ENCODE assay signal across 7 cellular contexts in genomic region chr13:113864303-113864890, GRCh38. TPM values are rescaled to one million over a fixed set of nuclear protein-coding genes. Genes with fewer than 3 reads are reported as not detected.
DNase-seq lines count a peak whose midpoint lies in the region; ATAC-seq and TF ChIP-seq lines count a peak whose summit lies in the region.

No MANE protein-coding gene starts in this region.

- H3K27ac ChIP-seq in H9 (ENCODE audit: insufficient read length, low read depth, low read length) (no peak overlapping the region), right cardiac atrium (ENCODE audit: low read length) (peak overlapping the region; percentile 68), spleen (peak overlapping the region in 3 of 8 donors; percentile 26 to 70 (median 32))

- peaks cover 41 to 44% of the 10 kb centered on the region in 2 experiments for H3K4me1 Mint-ChIP-seq in H9
- H3K4me1 Mint-ChIP-seq in activated CD8-positive, alpha-beta T cell treated with anti-CD3 and anti-CD28 coated beads for 36 hours (ENCODE audit: low read depth) = peaks cover 7% of the 10 kb centered on the region

- no peak for TF ChIP-seq CTCF in H9 (conservative IDR thresholded peaks at IDR 0.05)
- no peak for TF ChIP-seq CTCF in activated CD8-positive, alpha-beta T cell treated with anti-CD3 and anti-CD28 coated beads for 36 hours (IDR thresholded peaks at IDR 0.05)
- no peak for TF ChIP-seq CTCF in spleen (IDR thresholded peaks at IDR 0.05 in 8 of 11, conservative IDR thresholded peaks at IDR 0.05 in 3 of 11)

- no peak for ATAC-seq in activated CD8-positive, alpha-beta T cell treated with anti-CD3 and anti-CD28 coated beads for 36 hours
- ATAC-seq in right cardiac atrium = peak in 1 of 2 donors; percentile 18
- ATAC-seq in GM18511 (IDR thresholded peaks at IDR 0.05; ENCODE audit: unreplicated experiment) = no peak

- no peaks in the 10 kb centered on the region for H3K79me1 ChIP-seq in H9 (ENCODE audit: insufficient read depth, low read depth, low read length, poor library complexity, severe bottlenecking)

- H3T11ph ChIP-seq in H9 (ENCODE audit: low read length) = no peak overlapping the region

- H3K79me2 ChIP-seq in H9 (ENCODE audit: insufficient read depth, low read length) = no peaks in the 10 kb centered on the region

- no peak overlapping the region for H2BK15ac ChIP-seq in H9 (ENCODE audit: low read depth, low read length)

- H3K56ac ChIP-seq in H9 (ENCODE audit: insufficient read length, low read depth, low read length) = no peak overlapping the region

- no peak overlapping the region; a peak in 1 of 7 replicates for H3K27ac Mint-ChIP-seq in H9
- H3K27ac Mint-ChIP-seq in activated CD8-positive, alpha-beta T cell treated with anti-CD3 and anti-CD28 coated beads for 36 hours = no peak overlapping the region

- H4K91ac ChIP-seq in H9 (ENCODE audit: insufficient read length, low read depth, low read length) = no peak overlapping the region

- peaks cover 42% of the 10 kb centered on the region for H3K27me3 Mint-ChIP-seq in H9 (ENCODE audit: low read depth)
- H3K27me3 Mint-ChIP-seq in activated CD8-positive, alpha-beta T cell treated with anti-CD3 and anti-CD28 coated beads for 36 hours = peaks cover 43% of the 10 kb centered on the region

- H2BK20ac ChIP-seq in H9 (ENCODE audit: low read depth, low read length, poor library complexity, severe bottlenecking) = no peak overlapping the region

- peaks cover 2% of the 10 kb centered on the region for H4K20me1 ChIP-seq in H9 (ENCODE audit: control insufficient read depth, insufficient read depth, insufficient read length)

- H3K23ac ChIP-seq in H9 (ENCODE audit: insufficient read length, low read depth, low read length) = no peak overlapping the region

- no CpG with 5 or more reads among the region's 10 CpGs for WGBS in H9 (ENCODE audit: extremely low coverage, insufficient read length, low lambda C conversion rate)
- 11% methylated on average over 10 of the region's 10 CpGs for WGBS in right cardiac atrium
- 19 to 25% (median 24%) methylated on average over 10 of the region's 10 CpGs for WGBS in spleen, 5 donors

- H3K4me1 ChIP-seq in H9 (ENCODE audit: insufficient read depth, low read length) = peaks cover 12% of the 10 kb centered on the region; the same call in 1 of the 2 replicates
- H3K4me1 ChIP-seq in right cardiac atrium (ENCODE audit: control insufficient read depth, insufficient read depth, low read length) = peaks cover 3% of the 10 kb centered on the region
- H3K4me1 ChIP-seq in spleen = peaks cover 7 to 49% (median 23%) of the 10 kb centered on the region in 6 donors

- H2BK5ac ChIP-seq in H9 (ENCODE audit: insufficient read length, low read length) = no peak overlapping the region

- no peak overlapping the region for H2AFZ ChIP-seq in H9 (ENCODE audit: low read length)

- H3K27me3 ChIP-seq in H9 (ENCODE audit: insufficient read depth, low read length) (peaks cover 4% of the 10 kb centered on the region; the same call in 1 of the 2 replicates), right cardiac atrium (ENCODE audit: control insufficient read depth, insufficient read depth) (no peaks in the 10 kb centered on the region), spleen (replicated peaks in 1 of 7) (peaks cover 0 to 64% (median 20%) of the 10 kb centered on the region in 7 donors)

- CTCF ChIA-PET in activated CD8-positive, alpha-beta T cell treated with anti-CD3 and anti-CD28 coated beads for 36 hours (lab: Charles Lee) = interaction anchor here (0.6 kb wide), 1 partner anchor 69 kb away, joined by 3 read pairs; no protein-coding TSS in a partner anchor

- H3K9me3 Mint-ChIP-seq in H9 = peaks cover 0 to 9% of the 10 kb centered on the region in 2 experiments; a peak in 2 of 5 replicates
- H3K9me3 Mint-ChIP-seq in activated CD8-positive, alpha-beta T cell treated with anti-CD3 and anti-CD28 coated beads for 36 hours = peaks cover under 1% of the 10 kb centered on the region

- DNase-seq in H9 (no peak), right cardiac atrium (peak in 2 of 3 donors; percentile 64 to 71), spleen (no peak), SHP77 (lab: John Stamatoyannopoulos, UW) (no peak)
- DNase-seq in activated CD8-positive, alpha-beta T cell treated with anti-CD3 and anti-CD28 coated beads for 36 hours = no peak
- DNase-seq in stimulated activated CD4-positive, alpha-beta T cell treated with anti-CD3 and anti-CD28 coated beads, Interleukin-4, amount 100 ng/mL, for 1 hour = no peak

- TF ChIP-seq POLR2A in spleen (IDR thresholded peaks at IDR 0.05) = no peak

- H2AK5ac ChIP-seq in H9 (ENCODE audit: insufficient read length, low read length) = no peak overlapping the region

- no peak overlapping the region for H3K9ac ChIP-seq in H9 (ENCODE audit: extremely low read depth, insufficient read length, low read length)

- peak overlapping the region; percentile 79 for H3K4me3 ChIP-seq in right cardiac atrium (ENCODE audit: low read length)
- H3K4me3 ChIP-seq in spleen = peak overlapping the region; percentile 20 to 76 (median 62)

- H3K18ac ChIP-seq in H9 (ENCODE audit: insufficient read length, low read depth, low read length) = no peak overlapping the region

- H3K36me3 Mint-ChIP-seq in H9 (ENCODE audit: insufficient read depth in 1 of 3, low read depth in 3 of 3) = peaks cover 0 to 6% (median under 1%) of the 10 kb centered on the region in 3 experiments; a peak in 4 of 7 replicates
- no peaks in the 10 kb centered on the region for H3K36me3 Mint-ChIP-seq in activated CD8-positive, alpha-beta T cell treated with anti-CD3 and anti-CD28 coated beads for 36 hours (ENCODE audit: low read depth)

- no peak overlapping the region for H2BK120ac ChIP-seq in H9 (ENCODE audit: low read depth, low read length, poor library complexity, severe bottlenecking)

- POLR2A ChIA-PET in activated CD8-positive, alpha-beta T cell treated with anti-CD3 and anti-CD28 coated beads for 36 hours (lab: Charles Lee) = no interaction called here

- no peaks in the 10 kb centered on the region for H3K9me3 ChIP-seq in H9 (ENCODE audit: control insufficient read depth, low read depth, low read length)
- no peaks in the 10 kb centered on the region for H3K9me3 ChIP-seq in right cardiac atrium (ENCODE audit: control insufficient read depth, low read length)
- H3K9me3 ChIP-seq in spleen = peaks cover 0 to 8% (median 0%) of the 10 kb centered on the region in 8 donors

- H4K8ac ChIP-seq in H9 (replicated peaks; ENCODE audit: insufficient read length, low read depth, low read length) = no peak overlapping the region

- intact Hi-C loops in activated CD8-positive, alpha-beta T cell treated with anti-CD3 and anti-CD28 coated beads for 36 hours (cut with micrococcal nuclease) = no loop called here
- intact Hi-C loops in right cardiac atrium (cut with DNase I) (loop anchor here in 1 of 4 donors (5.0 kb wide), 1 partner anchor 42 kb away; no protein-coding TSS in a partner anchor), spleen (cut with DNase I; ENCODE audit: low total_unique reads) (no loop called here)

- no peak overlapping the region for H3K4ac ChIP-seq in H9 (ENCODE audit: low read depth, low read length)

- peak overlapping the region; percentile 66 for H3K4me2 ChIP-seq in H9 (ENCODE audit: insufficient read depth, insufficient read length, low read length)

- H3K36me3 ChIP-seq in spleen = no peaks in the 10 kb centered on the region

- H3K23me2 ChIP-seq in H9 (ENCODE audit: insufficient read length, low read depth, low read length, poor library complexity, severe bottlenecking) = peaks cover 7% of the 10 kb centered on the region

- H4K5ac ChIP-seq in H9 (ENCODE audit: insufficient read length, low read depth, low read length) = no peak overlapping the region

- H3K4me3 Mint-ChIP-seq in H9 = peak overlapping the region; percentile 65 to 83
- H3K4me3 Mint-ChIP-seq in activated CD8-positive, alpha-beta T cell treated with anti-CD3 and anti-CD28 coated beads for 36 hours = peak overlapping the region; percentile 32

- H3K14ac ChIP-seq in H9 (ENCODE audit: insufficient read depth, low read length) = no peak overlapping the region

- no peak overlapping the region for H2BK12ac ChIP-seq in H9 (ENCODE audit: insufficient read length, low read depth, low read length)

RNA-seq across cellular contexts. Expression of gene GAS6, which starts 0.5 kb away (rescaled TPM):
- total RNA-seq in H9 (2021) = 19.5 and 20.5 TPM in 2 replicates
- total RNA-seq in activated CD8-positive, alpha-beta T cell treated with anti-CD3 and anti-CD28 coated beads for 36 hours = under 1 TPM; 0.23 to 0.25 TPM
- total RNA-seq in right cardiac atrium = 100 to 1,000 TPM; 197 to 213 (median 202) TPM
- 273 TPM for polyA plus RNA-seq in right cardiac atrium
- 10 to 100 TPM; 22.0 to 54.5 (median 39.3) TPM for total RNA-seq in spleen
- polyA plus RNA-seq in spleen = 10 to 100 TPM; 16.7 to 33.5 (median 18.4) TPM

Comparison
In these comparisons a context has a peak if more than half of its experiments do, and no peak if none do; other contexts are left out.
1. DNase-seq: peak in right cardiac atrium (2 of 3); none in H9 (single experiment), activated CD8-positive, alpha-beta T cell treated with anti-CD3 and anti-CD28 coated beads for 36 hours (single experiment), spleen (single experiment), stimulated activated CD4-positive, alpha-beta T cell treated with anti-CD3 and anti-CD28 coated beads, Interleukin-4, amount 100 ng/mL, for 1 hour (single experiment) and SHP77 (0 of 2).
2. RNA of gene GAS6, which starts 0.5 kb away (total RNA-seq): 197 to 213 TPM in right cardiac atrium, 22.0 to 54.5 TPM in spleen and 19.5 to 20.5 TPM in H9; 0.23 to 0.25 TPM in activated CD8-positive, alpha-beta T cell treated with anti-CD3 and anti-CD28 coated beads for 36 hours; every median in the first group is over 10 times any median in the second.